ENCODE assay signal across 8 cellular contexts in genomic region chr6:139369568-139370046, GRCh38. TPM values are rescaled to one million over a fixed set of nuclear protein-coding genes. Genes with fewer than 3 reads are reported as not detected.
DNase-seq lines count a peak whose midpoint lies in the region; ATAC-seq and TF ChIP-seq lines count a peak whose summit lies in the region.

No MANE protein-coding gene starts in this region.

- WGBS in tibial nerve, 2 donors: 8 to 14% methylated on average over 8 of the region's 8 CpGs

- no peaks in the 10 kb centered on the region for H3K27me3 ChIP-seq in GM23338 (ENCODE audit: insufficient read depth)
- no peaks in the 10 kb centered on the region for H3K27me3 ChIP-seq in brain microvascular endothelial cell (replicated peaks)
- H3K27me3 ChIP-seq in tibial nerve: no peaks in the 10 kb centered on the region

- in situ Hi-C loops in brain microvascular endothelial cell (cut with HindIII; ENCODE audit: low pct_ligation_motif_present, low sequenced_read_pairs): loop anchor here (10.0 kb wide), 1 partner anchor 685 kb away; no protein-coding TSS in a partner anchor

- intact Hi-C loops in left colon (cut with DNase I, micrococcal nuclease): loop anchor here in 1 of 2 donors (5.0 to 10.0 kb wide), 4 partner anchors 225 to 1555 kb away; no protein-coding TSS in a partner anchor

- H3K4me3 ChIP-seq in GM23338: peak overlapping the region; percentile 24
- H3K4me3 ChIP-seq in brain microvascular endothelial cell (ENCODE audit: low read depth, low read length): no peak overlapping the region
- peak overlapping the region in 1 of 4 donors; percentile 92 for H3K4me3 ChIP-seq in tibial nerve

- H3K27ac ChIP-seq in GM23338 (ENCODE audit: low read depth) (peak overlapping the region; percentile 95), brain microvascular endothelial cell (peak overlapping the region; percentile 6), tibial nerve (peak overlapping the region in 3 of 4 donors; percentile 95 to 99 (median 96))

- H3K9me3 ChIP-seq in tibial nerve: no peaks in the 10 kb centered on the region

- no peaks in the 10 kb centered on the region for H4K20me1 ChIP-seq in GM23338 (replicated peaks; ENCODE audit: insufficient read depth)

- H3K9me3 Mint-ChIP-seq in GM23338: no peaks in the 10 kb centered on the region

- DNase-seq in CD1c-positive myeloid dendritic cell (ENCODE audit: extremely low spot score) (peak; percentile 66), GM23338 (ENCODE audit: low spot score) (peak; percentile 74), NOMO-1 (lab: John Stamatoyannopoulos, UW; ENCODE audit: unreplicated experiment in 2 of 2) (peak; percentile 56 to 84), brain microvascular endothelial cell (peak; percentile 66), left colon (no peak), tibial nerve (ENCODE audit: low spot score in 2 of 2) (no peak)
- DNase-seq in activated naive CD4-positive, alpha-beta T cell treated with Interleukin-2 at 50 U/mL for 16 hours: no peak

- peak in 1 of 2 donors; percentile 34 for TF ChIP-seq EP300 in tibial nerve (IDR thresholded peaks at IDR 0.05)

- ATAC-seq in GM23338 (0 out of 3 replicates have a peak, but pooled peaks have one; percentile 2), left colon (peak; percentile 9), HG03457 (IDR thresholded peaks at IDR 0.05; ENCODE audit: unreplicated experiment) (no peak)

- H3K4me1 ChIP-seq in GM23338 (ENCODE audit: insufficient read depth): peaks cover 41% of the 10 kb centered on the region
- peaks cover 0 to 43% (median 20%) of the 10 kb centered on the region in 4 donors for H3K4me1 ChIP-seq in tibial nerve

- peak overlapping the region; percentile 58; the same call in 1 of the 3 replicates for H3K4me3 Mint-ChIP-seq in GM23338

- H3K27ac Mint-ChIP-seq in GM23338: no peak overlapping the region

- TF ChIP-seq POLR2A in tibial nerve (IDR thresholded peaks at IDR 0.05): no peak

- peaks cover 8% of the 10 kb centered on the region for H3K27me3 Mint-ChIP-seq in GM23338 (ENCODE audit: insufficient read depth, low read depth, poor library complexity)

- H2AFZ ChIP-seq in GM23338: no peak overlapping the region

- peaks cover 32% of the 10 kb centered on the region for H3K36me3 Mint-ChIP-seq in GM23338 (ENCODE audit: low read depth)

- H3K36me3 ChIP-seq in GM23338 (ENCODE audit: insufficient read depth) (0 out of 2 replicates have a peak, but pooled peaks cover 4% of the 10 kb centered on the region), brain microvascular endothelial cell (replicated peaks) (peaks cover 21% of the 10 kb centered on the region), tibial nerve (peaks cover 0 to 29% (median 0%) of the 10 kb centered on the region in 3 donors)

- H3K9me2 ChIP-seq in GM23338 (ENCODE audit: insufficient read depth): no peaks in the 10 kb centered on the region

- peaks cover 60% of the 10 kb centered on the region for H3K4me1 Mint-ChIP-seq in GM23338

- peak overlapping the region; percentile 57 for H3K4me2 ChIP-seq in GM23338

- no peaks in the 10 kb centered on the region; the same call in 1 of the 2 replicates for H3F3A ChIP-seq in GM23338 (replicated peaks; ENCODE audit: low read depth)

- H3K79me2 ChIP-seq in GM23338 (replicated peaks; ENCODE audit: insufficient read depth): peaks cover 33% of the 10 kb centered on the region

- TF ChIP-seq CTCF in GM23338 (conservative IDR thresholded peaks at IDR 0.05; ENCODE audit: low read depth in 2 of 2) (peak; percentile 67 to 95), brain microvascular endothelial cell (IDR thresholded peaks at IDR 0.05; ENCODE audit: low read depth, low read length, missing control alignments) (peak; percentile 67), tibial nerve (IDR thresholded peaks at IDR 0.05) (peak; percentile 62 to 83 (median 74))

TF ChIP-seq in GM23338, 12 proteins besides CTCF, POLR2A, EP300 and RAD21:
- no peak for TF ChIP-seq POLR2AphosphoS5 (IDR thresholded peaks at IDR 0.05; ENCODE audit: low read depth)
- no peak for TF ChIP-seq ZNF331 (CRISPR knock-in tag; IDR thresholded peaks at IDR 0.05; ENCODE audit: low read depth)
- no peak for TF ChIP-seq ZNF462 (CRISPR knock-in tag; IDR thresholded peaks at IDR 0.05)

RNA-seq across cellular contexts. Expression of gene CITED2, which starts 4.8 kb away (rescaled TPM):
- total RNA-seq in GM23338 (2014; rRNA removed; shearing (Covaris generic)): 74.4 and 76.9 TPM in 2 replicates
- 24.8 and 26.6 TPM in 2 replicates for polyA plus RNA-seq in GM23338 (2016; fragmentation: Nextera tagmentation; extraction: Ambion mirVana)
- total RNA-seq in left colon: 100 to 1,000 TPM in 1 of 2 donors, 10 to 100 TPM in 1; 75.0 to 109 TPM
- 100 to 1,000 TPM; 297 to 618 (median 413) TPM for total RNA-seq in tibial nerve

Comparison
In these comparisons a context has a peak if more than half of its experiments do, and no peak if none do; other contexts are left out.
1. DNase-seq: peak in CD1c-positive myeloid dendritic cell (single experiment), GM23338 (single experiment), NOMO-1 (2 of 2) and brain microvascular endothelial cell (single experiment); none in left colon (0 of 2), tibial nerve (0 of 2) and activated naive CD4-positive, alpha-beta T cell treated with Interleukin-2 at 50 U/mL for 16 hours (single experiment).
2. H3K27ac ChIP-seq: peak in every context shown above with its lines; median percentile 96 in tibial nerve; 95 in GM23338; 6 in brain microvascular endothelial cell.
3. Peak in every context shown above with its lines, with median percentiles within 50 percentile points of each other: CTCF ChIP-seq.